8 cellular contexts compared by ENCODE assay signal in the genomic region with DNA sequence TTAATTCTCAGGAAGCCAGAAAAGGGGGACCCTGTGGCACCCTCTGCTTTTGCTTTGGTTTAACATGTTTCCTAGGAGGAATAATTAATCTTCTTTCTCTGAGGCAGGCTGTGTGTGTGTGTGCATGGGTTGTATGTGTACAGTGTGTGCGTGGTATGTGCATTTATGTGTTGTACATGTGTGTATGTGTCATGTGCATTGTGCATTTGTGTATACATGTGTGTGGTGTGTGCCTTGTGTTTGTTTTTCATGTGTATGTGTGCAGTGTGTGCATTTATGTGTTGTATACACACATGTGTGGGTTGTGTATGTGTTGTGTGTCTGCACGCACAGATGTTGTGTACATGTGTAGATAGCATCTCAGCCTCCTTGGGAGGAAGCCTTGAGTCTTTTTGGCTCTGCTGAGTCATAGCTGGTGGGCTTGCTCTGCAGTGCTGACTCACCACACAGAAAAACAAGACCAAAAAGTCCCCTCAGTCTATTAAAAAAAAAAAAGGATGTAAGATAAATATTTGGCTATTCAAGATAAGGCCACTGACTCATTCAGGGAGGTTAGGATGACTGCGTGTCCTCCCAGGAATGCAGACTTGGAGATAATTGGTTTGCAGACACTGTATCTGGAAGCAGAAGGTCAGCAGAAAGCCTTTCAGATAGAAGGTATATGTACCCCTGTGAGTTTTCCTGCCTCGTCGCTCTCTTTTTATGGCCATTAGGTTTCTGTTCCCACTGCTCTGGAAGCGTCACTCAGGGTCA. TPM values are rescaled to one million over a fixed set of nuclear protein-coding genes. Genes with fewer than 3 reads are reported as not detected.
DNase-seq lines count a peak whose midpoint lies in the region; ATAC-seq and TF ChIP-seq lines count a peak whose summit lies in the region.

No MANE protein-coding gene starts in this region.

- H3K27ac ChIP-seq in SJCRH30 (peak overlapping the region; percentile 87), mesendoderm (ENCODE audit: low read depth, low read length) (no peak overlapping the region), aorta (ENCODE audit: low read depth in 1 of 2, low read length in 2 of 2) (peak overlapping the region; percentile 68 to 99)

- H3K79me2 ChIP-seq in mesendoderm (ENCODE audit: control insufficient read depth, insufficient read depth, low read length), result no peaks in the 10 kb centered on the region

- H2BK15ac ChIP-seq in mesendoderm (replicated peaks; ENCODE audit: low read depth), result no peak overlapping the region

- no peak overlapping the region for H2BK120ac ChIP-seq in mesendoderm (ENCODE audit: low read depth, low read length)

- H3K4ac ChIP-seq in mesendoderm (ENCODE audit: low read depth, low read length), result no peak overlapping the region

- H3K9ac ChIP-seq in mesendoderm (ENCODE audit: low read length), result no peak overlapping the region

- H3K23ac ChIP-seq in mesendoderm (ENCODE audit: low read length), result peak overlapping the region; percentile 74

- no CpG with 5 or more reads among the region's 6 CpGs for WGBS in mesendoderm (ENCODE audit: extremely low coverage, insufficient coverage, low lambda C conversion rate)
- 15 to 16% methylated on average over 6 of the region's 6 CpGs for WGBS in aorta, 2 donors

- H4K8ac ChIP-seq in mesendoderm (ENCODE audit: low read depth, low read length), result no peak overlapping the region

- H4K5ac ChIP-seq in mesendoderm (ENCODE audit: low read length), result no peak overlapping the region

- H3K36me3 ChIP-seq in SJCRH30 (peaks cover 23% of the 10 kb centered on the region), mesendoderm (ENCODE audit: control insufficient read depth, insufficient read depth, low read length) (no peaks in the 10 kb centered on the region), aorta (ENCODE audit: control insufficient read depth in 1 of 2, insufficient read depth in 2 of 2, low read length in 1 of 2) (no peaks in the 10 kb centered on the region)

- no peak overlapping the region for H3K18ac ChIP-seq in mesendoderm (ENCODE audit: low read length)

- H3K27me3 ChIP-seq in SJCRH30 (no peaks in the 10 kb centered on the region), mesendoderm (ENCODE audit: insufficient read depth, low read length, poor library complexity) (no peaks in the 10 kb centered on the region), aorta (ENCODE audit: control insufficient read depth in 1 of 2, insufficient read depth in 2 of 2, low read length in 1 of 2) (no peaks in the 10 kb centered on the region)

- H3K4me2 ChIP-seq in mesendoderm (ENCODE audit: low read length), result no peak overlapping the region

- H3K9me3 ChIP-seq in SJCRH30 (replicated peaks), result no peaks in the 10 kb centered on the region
- H3K9me3 ChIP-seq in aorta (ENCODE audit: control insufficient read depth, low read length), result no peaks in the 10 kb centered on the region

- H2AK5ac ChIP-seq in mesendoderm (ENCODE audit: low read length), result no peak overlapping the region

- DNase-seq in COLO829 (ENCODE audit: low spot score) (peak; percentile 75), HFF-Myc (ENCODE audit: extremely low read depth, low read depth) (peak; percentile 87), SJCRH30 (peak; percentile 65 to 66), choroid plexus epithelial cell (ENCODE audit: low read depth) (peak; percentile 98), mesendoderm (peak; percentile 77), aorta (peak; percentile 62 to 69)

- H3K4me1 ChIP-seq in SJCRH30 (peaks cover 51% of the 10 kb centered on the region), mesendoderm (ENCODE audit: control insufficient read depth, low read depth, low read length) (peaks cover 3% of the 10 kb centered on the region), aorta (ENCODE audit: control insufficient read depth in 1 of 2, insufficient read depth in 2 of 2, low read length in 2 of 2) (peaks cover 2 to 10% of the 10 kb centered on the region in 2 donors)

- TF ChIP-seq CTCF in HFF-Myc (IDR thresholded peaks at IDR 0.05; ENCODE audit: low read depth, low read length, missing control alignments) (no peak), choroid plexus epithelial cell (conservative IDR thresholded peaks at IDR 0.05; ENCODE audit: low read depth, low read length) (no peak)

- H3K4me3 ChIP-seq in HFF-Myc (replicated peaks; ENCODE audit: low read depth, low read length) (no peak overlapping the region), SJCRH30 (no peak overlapping the region), choroid plexus epithelial cell (ENCODE audit: low read depth, low read length) (no peak overlapping the region), mesendoderm (ENCODE audit: low read length) (no peak overlapping the region), aorta (ENCODE audit: low read length in 2 of 2) (no peak overlapping the region)

- peak overlapping the region; percentile 62 for H2BK5ac ChIP-seq in mesendoderm (ENCODE audit: low read length)

- intact Hi-C loops in aorta (cut with DNase I), result loop anchor here in 1 of 2 donors (5.0 kb wide), 1 partner anchor 38 kb away; no protein-coding TSS in a partner anchor

- peak overlapping the region; percentile 64 for H3K56ac ChIP-seq in mesendoderm (ENCODE audit: low read length)

- peaks cover 3% of the 10 kb centered on the region for H3K79me1 ChIP-seq in mesendoderm (ENCODE audit: low read length)

- ATAC-seq in aorta (ENCODE audit: low FRiP score) (peak; percentile 74), HG03108 (IDR thresholded peaks at IDR 0.05; ENCODE audit: unreplicated experiment) (no peak), HG03139 (IDR thresholded peaks at IDR 0.05; ENCODE audit: unreplicated experiment) (no peak)

RNA-seq across cellular contexts. Expression of gene SYNJ2, which starts 58.6 kb away (rescaled TPM):
- total RNA-seq in SJCRH30 (2014; rRNA removed; shearing (Covaris generic)), result 32.5 and 33.4 TPM in 2 replicates
- 11.5 TPM for polyA plus RNA-seq in mesendoderm (2013, experiment 1 of 2)
- 11.6 TPM for polyA plus RNA-seq in mesendoderm (2013, experiment 2 of 2)
- 10 to 100 TPM; 26.8 to 38.7 TPM for total RNA-seq in aorta
- polyA plus RNA-seq in aorta, result 10 to 100 TPM in 1 of 2 donors, 1 to 10 TPM in 1; 8.6 to 17.9 TPM
